Comparison of ENCODE assay signal across 8 cellular contexts in the genomic region with DNA sequence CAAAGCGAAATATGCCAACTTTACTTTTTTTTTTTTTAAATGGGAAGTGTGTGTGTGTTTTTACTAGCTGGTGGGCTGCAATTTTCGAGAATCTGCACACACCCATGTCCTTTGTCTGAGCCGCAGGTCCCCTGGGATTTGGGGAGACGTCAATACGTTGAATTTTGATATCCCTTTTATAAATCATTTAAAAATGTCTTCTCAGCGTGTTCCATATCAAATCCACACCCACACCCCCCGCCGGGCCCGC. TPM values are rescaled to one million over a fixed set of nuclear protein-coding genes. Genes with fewer than 3 reads are reported as not detected.
DNase-seq lines count a peak whose midpoint lies in the region; ATAC-seq and TF ChIP-seq lines count a peak whose summit lies in the region.

No MANE protein-coding gene starts in this region.

- peak overlapping the region; percentile 85 for H3K4me2 ChIP-seq in SU-DHL-6 (ENCODE audit: low read depth, low read length, poor library complexity, severe bottlenecking)

- H3K4me3 ChIP-seq in SU-DHL-6 (ENCODE audit: insufficient read depth, low read length, poor library complexity, severe bottlenecking) (peak overlapping the region; percentile 95), fibroblast of mammary gland (ENCODE audit: control insufficient read depth, low read depth, low read length) (peak overlapping the region; percentile 94), psoas muscle (peak overlapping the region; percentile 89)

- intact Hi-C loops in psoas muscle (cut with DNase I), result loop anchor here (1.0 to 10.0 kb wide), 4 partner anchors 18 to 1396 kb away; partner anchors contain the start of genes LUC7L2 (in 2 of the 2) and UBN2 (in 1 of the 2)

- H3K27me3 ChIP-seq in SU-DHL-6 (ENCODE audit: low read length) (no peaks in the 10 kb centered on the region), psoas muscle (ENCODE audit: insufficient read depth in 3 of 3, low read length in 2 of 3) (no peaks in the 10 kb centered on the region)

- H3K9me3 ChIP-seq in SU-DHL-6 (ENCODE audit: insufficient read depth, low read length) (no peaks in the 10 kb centered on the region), psoas muscle (peaks cover 4% of the 10 kb centered on the region)

- peaks cover 17% of the 10 kb centered on the region for H3K79me2 ChIP-seq in SU-DHL-6 (ENCODE audit: insufficient read depth, low read length)

- TF ChIP-seq CTCF in SU-DHL-6 (IDR thresholded peaks at IDR 0.05; ENCODE audit: insufficient read depth, low read length, poor library complexity, severe bottlenecking), result no peak
- no peak for TF ChIP-seq CTCF in fibroblast of mammary gland (conservative IDR thresholded peaks at IDR 0.05; ENCODE audit: control insufficient read depth, insufficient read depth, low read depth, low read length)
- TF ChIP-seq CTCF in psoas muscle (IDR thresholded peaks at IDR 0.05), result no peak

- H3K36me3 ChIP-seq in SU-DHL-6 (ENCODE audit: low read length) (no peaks in the 10 kb centered on the region), psoas muscle (ENCODE audit: insufficient read depth in 1 of 2, low read depth in 1 of 2) (peaks cover 0 to 6% of the 10 kb centered on the region in 2 donors)

- peak overlapping the region; percentile 93 for H2AFZ ChIP-seq in SU-DHL-6 (ENCODE audit: low read depth, low read length, severe bottlenecking)

- H3K9ac ChIP-seq in SU-DHL-6 (ENCODE audit: low read length), result peak overlapping the region; percentile 88

- H3F3A ChIP-seq in SU-DHL-6 (ENCODE audit: insufficient read depth), result peaks cover 41% of the 10 kb centered on the region

- H3K27ac ChIP-seq in SU-DHL-6 (ENCODE audit: low read depth, low read length), result peak overlapping the region; percentile 95
- peak overlapping the region; percentile 98 for H3K27ac ChIP-seq in psoas muscle

- H3K4me1 ChIP-seq in psoas muscle, result peaks cover 11% of the 10 kb centered on the region

- H4K20me1 ChIP-seq in SU-DHL-6 (ENCODE audit: low read depth, low read length), result no peaks in the 10 kb centered on the region

- WGBS in psoas muscle, 3 donors, result 0% methylated on average over 9 of the region's 9 CpGs

- ATAC-seq in psoas muscle, result peak; percentile 18 to 44 (median 30)

- no peaks in the 10 kb centered on the region for H3K9me2 ChIP-seq in SU-DHL-6 (replicated peaks; ENCODE audit: insufficient read depth, low read length)

- DNase-seq in NCI-H1417 treated with DMSO at 0.1 percent for 48 hours (lab: John Stamatoyannopoulos, UW), result peak; percentile 90
- no peak for DNase-seq in NCI-H1417 (lab: John Stamatoyannopoulos, UW)
- DNase-seq in fibroblast of mammary gland (ENCODE audit: low read depth), result no peak
- DNase-seq in psoas muscle, result peak; percentile 75 to 88
- DNase-seq in stimulated activated naive CD4-positive, alpha-beta T cell treated with Interleukin-2 at 50 U/mL for 16 hours (lab: John Stamatoyannopoulos, UW), result no peak
- DNase-seq in activated CD4-positive, alpha-beta T cell treated with anti-CD3 and anti-CD28 coated beads, Interleukin-2, amount 50 U/mL, for 1 hour, result no peak
- DNase-seq in DMS53 (lab: John Stamatoyannopoulos, UW), result no peak

RNA-seq across cellular contexts. Expression of gene FMC1, which starts 0.4 kb away (rescaled TPM):
- total RNA-seq in psoas muscle, result 10 to 100 TPM; 21.3 to 44.0 (median 34.0) TPM
- polyA plus RNA-seq in psoas muscle, result 10 to 100 TPM; 27.5 to 50.4 (median 32.1) TPM

RNA-seq across cellular contexts. Expression of gene LUC7L2, which starts 19.0 kb away (rescaled TPM):
- total RNA-seq in psoas muscle, result 10 to 100 TPM; 44.4 to 67.5 (median 53.5) TPM
- 10 to 100 TPM; 41.6 to 82.3 (median 44.0) TPM for polyA plus RNA-seq in psoas muscle

Comparison
In these comparisons a context has a peak if more than half of its experiments do, and no peak if none do; other contexts are left out.
1. DNase-seq: peak in NCI-H1417 treated with DMSO at 0.1 percent for 48 hours (single experiment) and psoas muscle (2 of 2); none in NCI-H1417 (0 of 3), fibroblast of mammary gland (single experiment), stimulated activated naive CD4-positive, alpha-beta T cell treated with Interleukin-2 at 50 U/mL for 16 hours (single experiment), activated CD4-positive, alpha-beta T cell treated with anti-CD3 and anti-CD28 coated beads, Interleukin-2, amount 50 U/mL, for 1 hour (single experiment) and DMS53 (single experiment).
2. Peak in every context shown above with its lines, with median percentiles within 50 percentile points of each other: H3K4me3 ChIP-seq.